ENCODE assay signal across 23 cellular contexts in genomic region chr10:21959998-21960397, GRCh38.
"Had no signal": no experiment of that assay in that cellular context is flagged by ENCODE, and none has a peak within 500 bp of the region (broad histone marks: within the 10 kb centered on the region; RNA-seq: fewer than 3 reads in every experiment).

No MANE protein-coding gene starts in this region.

- H3K9ac ChIP-seq: parathyroid adenoma had no signal

- DNase-seq: activated CD4-positive, alpha-beta T cell treated with anti-CD3 and anti-CD28 coated beads, Interleukin-2, amount 50 U/mL, for 4 hours; activated CD8-positive, alpha-beta memory T cell treated with anti-CD3 and anti-CD28 coated beads for 24 hours; activated gamma-delta T cell; activated naive CD4-positive, alpha-beta T cell treated with anti-CD3 and anti-CD28 coated beads, Interleukin-2, amount 10 ng/mL, durations not matched to agents 7 days and 5 days; activated naive CD8-positive, alpha-beta T cell treated with anti-CD3 and anti-CD28 coated beads, Interleukin-2, amount 10 ng/mL, durations not matched to agents 7 days and 5 days; islet precursor cell; left ventricle myocardium superior; occipital lobe; psoas muscle; sigmoid colon; stimulated activated CD4-positive, alpha-beta T cell treated with anti-CD3 and anti-CD28 coated beads, Interleukin-15, amount 100 ng/mL, for 24 hours; stimulated activated CD4-positive, alpha-beta T cell treated with anti-CD3 and anti-CD28 coated beads, Interleukin-2, amount 100 ng/mL, for 24 hours; stimulated activated naive B cell treated with anti-CD40 and anti-IgM and Interleukin-4, amounts not matched to agents 10 μg/mL and 1 μg/mL and 100 μg/mL, for 72 hours; T-helper 17 cell; tibial artery had no signal

- H3K36me3 ChIP-seq: ascending aorta, cardiac muscle cell, sigmoid colon, suprapubic skin, tibial artery had no signal

- H3K27me3 ChIP-seq: ascending aorta, cardiac muscle cell, sigmoid colon, suprapubic skin, tibial artery had no signal

- H3K4me3 ChIP-seq: ascending aorta, cardiac muscle cell, psoas muscle, sigmoid colon, smooth muscle cell, suprapubic skin, tibial artery had no signal

- H3K4me1 ChIP-seq: ascending aorta, parathyroid adenoma, psoas muscle, suprapubic skin, tibial artery had no signal

- H3K36me3 Mint-ChIP-seq: activated naive CD4-positive, alpha-beta T cell treated with anti-CD3 and anti-CD28 coated beads, Interleukin-2, amount 10 ng/mL, durations not matched to agents 7 days and 5 days; activated naive CD8-positive, alpha-beta T cell treated with anti-CD3 and anti-CD28 coated beads, Interleukin-2, amount 10 ng/mL, durations not matched to agents 7 days and 5 days had no signal

- H3K9me3 ChIP-seq: ascending aorta, psoas muscle, sigmoid colon, suprapubic skin, tibial artery had no signal

- H3K4me1 Mint-ChIP-seq: activated naive CD4-positive, alpha-beta T cell treated with anti-CD3 and anti-CD28 coated beads, Interleukin-2, amount 10 ng/mL, durations not matched to agents 7 days and 5 days had no signal

- H3K27ac ChIP-seq: ascending aorta, cardiac muscle cell, epithelial cell of prostate, parathyroid adenoma, psoas muscle, sigmoid colon, suprapubic skin, tibial artery had no signal

- H3K27me3 Mint-ChIP-seq: activated naive CD4-positive, alpha-beta T cell treated with anti-CD3 and anti-CD28 coated beads, Interleukin-2, amount 10 ng/mL, durations not matched to agents 7 days and 5 days; activated naive CD8-positive, alpha-beta T cell treated with anti-CD3 and anti-CD28 coated beads, Interleukin-2, amount 10 ng/mL, durations not matched to agents 7 days and 5 days; brain; dendritic cell treated with granulocyte-macrophage colony-stimulating factor and Interleukin-4, amounts not matched to agents 40 ng/mL and 50 ng/mL, for 4 days; stimulated activated naive B cell treated with anti-CD40 and anti-IgM and Interleukin-4, amounts not matched to agents 10 μg/mL and 1 μg/mL and 100 μg/mL, for 72 hours; T-helper 17 cell had no signal

- H3K27ac Mint-ChIP-seq: activated naive CD4-positive, alpha-beta T cell treated with anti-CD3 and anti-CD28 coated beads, Interleukin-2, amount 10 ng/mL, durations not matched to agents 7 days and 5 days; activated naive CD8-positive, alpha-beta T cell treated with anti-CD3 and anti-CD28 coated beads, Interleukin-2, amount 10 ng/mL, durations not matched to agents 7 days and 5 days; brain; dendritic cell treated with granulocyte-macrophage colony-stimulating factor and Interleukin-4, amounts not matched to agents 40 ng/mL and 50 ng/mL, for 4 days; stimulated activated naive B cell treated with anti-CD40 and anti-IgM and Interleukin-4, amounts not matched to agents 10 μg/mL and 1 μg/mL and 100 μg/mL, for 72 hours; T-helper 17 cell had no signal

- H3K4me2 ChIP-seq: smooth muscle cell had no signal

- H3K9me3 Mint-ChIP-seq: activated naive CD4-positive, alpha-beta T cell treated with anti-CD3 and anti-CD28 coated beads, Interleukin-2, amount 10 ng/mL, durations not matched to agents 7 days and 5 days; activated naive CD8-positive, alpha-beta T cell treated with anti-CD3 and anti-CD28 coated beads, Interleukin-2, amount 10 ng/mL, durations not matched to agents 7 days and 5 days; dendritic cell treated with granulocyte-macrophage colony-stimulating factor and Interleukin-4, amounts not matched to agents 40 ng/mL and 50 ng/mL, for 4 days had no signal

- H3K4me3 Mint-ChIP-seq: activated naive CD4-positive, alpha-beta T cell treated with anti-CD3 and anti-CD28 coated beads, Interleukin-2, amount 10 ng/mL, durations not matched to agents 7 days and 5 days; activated naive CD8-positive, alpha-beta T cell treated with anti-CD3 and anti-CD28 coated beads, Interleukin-2, amount 10 ng/mL, durations not matched to agents 7 days and 5 days; brain; dendritic cell treated with granulocyte-macrophage colony-stimulating factor and Interleukin-4, amounts not matched to agents 40 ng/mL and 50 ng/mL, for 4 days; stimulated activated naive B cell treated with anti-CD40 and anti-IgM and Interleukin-4, amounts not matched to agents 10 μg/mL and 1 μg/mL and 100 μg/mL, for 72 hours; T-helper 17 cell had no signal

- H2AFZ ChIP-seq: parathyroid adenoma had no signal
